In genomic region chr2:239143858-239144712, GRCh38 we compare ENCODE assay signal across 9 cellular contexts.
DNase-seq lines count a peak whose midpoint lies in the region; ATAC-seq and TF ChIP-seq lines count a peak whose summit lies in the region.
"Had no signal": no experiment of that assay in that cellular context is flagged by ENCODE, and none has a peak within 500 bp of the region (broad histone marks: within the 10 kb centered on the region; RNA-seq: fewer than 3 reads in every experiment).

No MANE protein-coding gene starts in this region.

- H3K9me2 ChIP-seq in MM.1S (replicated peaks; ENCODE audit: insufficient read depth, low read length), result no peaks in the 10 kb centered on the region

- no peaks in the 10 kb centered on the region for H3K9me3 Mint-ChIP-seq in activated naive CD8-positive, alpha-beta T cell treated with anti-CD3 and anti-CD28 coated beads for 36 hours
- H3K9me3 Mint-ChIP-seq in stimulated activated memory B cell treated with anti-CD40 and anti-IgM and Interleukin-4, amounts not matched to agents 10 μg/mL and 1 μg/mL and 100 μg/mL, for 72 hours, result no peaks in the 10 kb centered on the region
- H3K9me3 Mint-ChIP-seq: dendritic cell treated with granulocyte-macrophage colony-stimulating factor and Interleukin-4, amounts not matched to agents 40 ng/mL and 50 ng/mL, for 4 days had no signal

- H3K4me2 ChIP-seq in MM.1S (ENCODE audit: low read depth, low read length), result no peak overlapping the region

- H3K4me1 ChIP-seq in MM.1S (ENCODE audit: low read length), result peaks cover 10% of the 10 kb centered on the region; the same call in 1 of the 2 replicates

- no peak overlapping the region for H3K27ac ChIP-seq in MM.1S (ENCODE audit: low read length)

- no peak overlapping the region for H3K27ac Mint-ChIP-seq in activated naive CD8-positive, alpha-beta T cell treated with anti-CD3 and anti-CD28 coated beads for 36 hours
- H3K27ac Mint-ChIP-seq in stimulated activated memory B cell treated with anti-CD40 and anti-IgM and Interleukin-4, amounts not matched to agents 10 μg/mL and 1 μg/mL and 100 μg/mL, for 72 hours, result no peak overlapping the region
- H3K27ac Mint-ChIP-seq: dendritic cell treated with granulocyte-macrophage colony-stimulating factor and Interleukin-4, amounts not matched to agents 40 ng/mL and 50 ng/mL, for 4 days had no signal

- no peaks in the 10 kb centered on the region for H3K27me3 ChIP-seq in MM.1S (replicated peaks; ENCODE audit: insufficient read depth, low read length)

- H3F3A ChIP-seq in MM.1S (ENCODE audit: insufficient read depth, low read length), result no peaks in the 10 kb centered on the region

- peak; percentile 32 for TF ChIP-seq CTCF in MM.1S (IDR thresholded peaks at IDR 0.05; ENCODE audit: low read length)

- H3K27me3 Mint-ChIP-seq in activated naive CD8-positive, alpha-beta T cell treated with anti-CD3 and anti-CD28 coated beads for 36 hours, result no peaks in the 10 kb centered on the region
- H3K27me3 Mint-ChIP-seq in stimulated activated memory B cell treated with anti-CD40 and anti-IgM and Interleukin-4, amounts not matched to agents 10 μg/mL and 1 μg/mL and 100 μg/mL, for 72 hours, result no peaks in the 10 kb centered on the region
- H3K27me3 Mint-ChIP-seq: dendritic cell treated with granulocyte-macrophage colony-stimulating factor and Interleukin-4, amounts not matched to agents 40 ng/mL and 50 ng/mL, for 4 days had no signal

- H3K4me1 Mint-ChIP-seq in activated naive CD8-positive, alpha-beta T cell treated with anti-CD3 and anti-CD28 coated beads for 36 hours, result peaks cover 2% of the 10 kb centered on the region
- H3K4me1 Mint-ChIP-seq in stimulated activated memory B cell treated with anti-CD40 and anti-IgM and Interleukin-4, amounts not matched to agents 10 μg/mL and 1 μg/mL and 100 μg/mL, for 72 hours, result peaks cover 5% of the 10 kb centered on the region

- intact Hi-C loops in left cardiac atrium (cut with DNase I), result no loop called here

- H2AFZ ChIP-seq in MM.1S (ENCODE audit: low read length), result no peak overlapping the region

- no peaks in the 10 kb centered on the region for H3K9me3 ChIP-seq in MM.1S (replicated peaks; ENCODE audit: insufficient read depth, low read length)

- H3K4me3 Mint-ChIP-seq in activated naive CD8-positive, alpha-beta T cell treated with anti-CD3 and anti-CD28 coated beads for 36 hours, result no peak overlapping the region
- H3K4me3 Mint-ChIP-seq in stimulated activated memory B cell treated with anti-CD40 and anti-IgM and Interleukin-4, amounts not matched to agents 10 μg/mL and 1 μg/mL and 100 μg/mL, for 72 hours, result no peak overlapping the region
- H3K4me3 Mint-ChIP-seq: dendritic cell treated with granulocyte-macrophage colony-stimulating factor and Interleukin-4, amounts not matched to agents 40 ng/mL and 50 ng/mL, for 4 days had no signal

- no peaks in the 10 kb centered on the region for H3K36me3 ChIP-seq in MM.1S (replicated peaks; ENCODE audit: insufficient read depth, low read length)

- H3K36me3 Mint-ChIP-seq in activated naive CD8-positive, alpha-beta T cell treated with anti-CD3 and anti-CD28 coated beads for 36 hours, result peaks cover 7% of the 10 kb centered on the region
- H3K36me3 Mint-ChIP-seq in stimulated activated memory B cell treated with anti-CD40 and anti-IgM and Interleukin-4, amounts not matched to agents 10 μg/mL and 1 μg/mL and 100 μg/mL, for 72 hours, result peaks cover 38% of the 10 kb centered on the region

- no peaks in the 10 kb centered on the region for H3K79me2 ChIP-seq in MM.1S (ENCODE audit: low read length)

- peak; percentile 64 to 71 for ATAC-seq in left cardiac atrium
- no peak for ATAC-seq in stimulated activated memory B cell treated with anti-CD40 and anti-IgM and Interleukin-4, amounts not matched to agents 10 μg/mL and 1 μg/mL and 100 μg/mL, for 72 hours

- no peak overlapping the region for H3K9ac ChIP-seq in MM.1S (ENCODE audit: low read length)

- H4K20me1 ChIP-seq in MM.1S (ENCODE audit: insufficient read depth, low read length), result no peaks in the 10 kb centered on the region

- no peak overlapping the region for H3K4me3 ChIP-seq in MM.1S (ENCODE audit: low read length)

- peak; percentile 14 for DNase-seq in NK-92 treated with Interleukin-12 subunit alpha and Interleukin-12 subunit beta, amount 100 ng/mL, for 24 hours (lab: John Stamatoyannopoulos, UW)
- no peak for DNase-seq in NK-92 (lab: John Stamatoyannopoulos, UW; ENCODE audit: unreplicated experiment)
- DNase-seq in MM.1S, result no peak
- DNase-seq in activated naive CD8-positive, alpha-beta T cell treated with anti-CD3 and anti-CD28 coated beads for 36 hours, result peak; percentile 36
- DNase-seq in left cardiac atrium, result no peak
- peak; percentile 68 for DNase-seq in retina
- no peak for DNase-seq in NCI-H187 (lab: John Stamatoyannopoulos, UW)

Comparison
In these comparisons a context has a peak if more than half of its experiments do, and no peak if none do; other contexts are left out.
1. DNase-seq: peak in NK-92 treated with Interleukin-12 subunit alpha and Interleukin-12 subunit beta, amount 100 ng/mL, for 24 hours (single experiment), activated naive CD8-positive, alpha-beta T cell treated with anti-CD3 and anti-CD28 coated beads for 36 hours (single experiment) and retina (single experiment); none in NK-92 (single experiment), MM.1S (single experiment), left cardiac atrium (single experiment) and NCI-H187 (0 of 2).